In the genomic region with DNA sequence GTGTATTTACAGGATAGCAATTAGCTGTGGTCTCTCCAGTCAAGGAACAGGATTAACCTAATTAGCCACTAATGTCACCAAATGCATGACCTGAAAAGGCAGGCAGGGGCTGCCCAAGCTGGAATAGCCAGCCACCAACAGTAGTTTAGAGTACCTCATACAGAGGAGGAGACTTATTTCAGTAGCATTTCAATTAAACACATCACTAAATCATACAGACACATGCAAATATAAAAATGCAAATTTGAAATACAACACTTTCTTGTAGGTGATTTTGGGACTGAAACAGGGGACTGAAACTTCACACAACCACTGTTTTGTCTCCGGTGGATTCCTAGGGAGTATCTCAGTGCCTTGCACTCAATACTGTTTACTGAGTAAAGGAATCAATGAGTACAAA, we compare ENCODE assay signal across 9 cellular contexts. TPM values are rescaled to one million over a fixed set of nuclear protein-coding genes. Genes with fewer than 3 reads are reported as not detected.
DNase-seq lines count a peak whose midpoint lies in the region; ATAC-seq and TF ChIP-seq lines count a peak whose summit lies in the region.
"Had no signal": no experiment of that assay in that cellular context is flagged by ENCODE, and none has a peak within 500 bp of the region (broad histone marks: within the 10 kb centered on the region; RNA-seq: fewer than 3 reads in every experiment).

No MANE protein-coding gene starts in this region.

- TF ChIP-seq CTCF in left ventricle myocardium inferior (IDR thresholded peaks at IDR 0.05; ENCODE audit: borderline replicate concordance) (no peak), uterus (IDR thresholded peaks at IDR 0.05) (no peak)

- H3K9me3 ChIP-seq in left ventricle myocardium inferior (replicated peaks) (no peaks in the 10 kb centered on the region), uterus (no peaks in the 10 kb centered on the region)
- H3K9me3 ChIP-seq: ovary had no signal

- TF ChIP-seq POLR2A in uterus (IDR thresholded peaks at IDR 0.05): no peak

- ATAC-seq in GM18499 (IDR thresholded peaks at IDR 0.05; ENCODE audit: insufficient read depth, unreplicated experiment) (peak; percentile 63), GM19455 (IDR thresholded peaks at IDR 0.05; ENCODE audit: unreplicated experiment) (peak; percentile 83), HG03045 (IDR thresholded peaks at IDR 0.05; ENCODE audit: unreplicated experiment) (peak; percentile 76)

- H3K36me3 ChIP-seq in left ventricle myocardium inferior (no peaks in the 10 kb centered on the region), uterus (no peaks in the 10 kb centered on the region)
- H3K36me3 ChIP-seq: ovary had no signal

- intact Hi-C loops in left ventricle myocardium inferior (cut with micrococcal nuclease) (no loop called here), uterus (cut with DNase I; ENCODE audit: low total_unique reads) (no loop called here)

- H3K27me3 ChIP-seq in left ventricle myocardium inferior (ENCODE audit: low read depth): no peaks in the 10 kb centered on the region
- H3K27me3 ChIP-seq in uterus: no peaks in the 10 kb centered on the region
- H3K27me3 ChIP-seq: ovary had no signal

- DNase-seq in SK-N-DZ (ENCODE audit: low spot score): peak; percentile 56
- no peak for DNase-seq in effector CD4-positive, alpha-beta T cell
- no peak for DNase-seq in left ventricle myocardium inferior
- no peak for DNase-seq in uterus
- no peak for DNase-seq in stimulated activated CD8-positive, alpha-beta memory T cell treated with anti-CD3 and anti-CD28 coated beads, Interleukin-4, amount 100 ng/mL, for 48 hours
- DNase-seq: ovary had no signal

- H3K4me1 ChIP-seq in left ventricle myocardium inferior (no peaks in the 10 kb centered on the region), uterus (no peaks in the 10 kb centered on the region)

- H3K4me3 ChIP-seq in left ventricle myocardium inferior (no peak overlapping the region), uterus (no peak overlapping the region)
- H3K4me3 ChIP-seq: ovary had no signal

- H3K27ac ChIP-seq in left ventricle myocardium inferior (replicated peaks) (no peak overlapping the region), uterus (no peak overlapping the region)
- H3K27ac ChIP-seq: ovary had no signal

RNA-seq across cellular contexts. Expression of a gene that starts 0.6 kb away (rescaled TPM):
- not detected in 2 replicates for polyA plus RNA-seq in SK-N-DZ (2014; cell fraction: cytosol; rRNA removed)
- not detected in 2 replicates for polyA plus RNA-seq in SK-N-DZ (2014; cell fraction: nucleus; rRNA removed)
- total RNA-seq in left ventricle myocardium inferior (0.58 TPM), uterus (not detected)
- total RNA-seq: ovary had no signal
- polyA plus RNA-seq: ovary had no signal
